ENCODE assay signal across 1 cellular context in genomic region chr17:55348749-55349354, GRCh38.
TF ChIP-seq lines count a peak whose summit lies in the region.

No MANE protein-coding gene starts in this region.

TF ChIP-seq in HepG2, 621 proteins besides CTCF, POLR2A, EP300 and RAD21 (continued from another document and continues in another):
- TF ChIP-seq, protein P1, sequence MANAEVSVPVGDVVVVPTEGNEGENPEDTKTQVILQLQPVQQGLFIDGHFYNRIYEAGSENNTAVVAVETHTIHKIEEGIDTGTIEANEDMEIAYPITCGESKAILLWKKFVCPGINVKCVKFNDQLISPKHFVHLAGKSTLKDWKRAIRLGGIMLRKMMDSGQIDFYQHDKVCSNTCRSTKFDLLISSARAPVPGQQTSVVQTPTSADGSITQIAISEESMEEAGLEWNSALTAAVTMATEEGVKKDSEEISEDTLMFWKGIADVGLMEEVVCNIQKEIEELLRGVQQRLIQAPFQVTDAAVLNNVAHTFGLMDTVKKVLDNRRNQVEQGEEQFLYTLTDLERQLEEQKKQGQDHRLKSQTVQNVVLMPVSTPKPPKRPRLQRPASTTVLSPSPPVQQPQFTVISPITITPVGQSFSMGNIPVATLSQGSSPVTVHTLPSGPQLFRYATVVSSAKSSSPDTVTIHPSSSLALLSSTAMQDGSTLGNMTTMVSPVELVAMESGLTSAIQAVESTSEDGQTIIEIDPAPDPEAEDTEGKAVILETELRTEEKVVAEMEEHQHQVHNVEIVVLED (CRISPR knock-in tag; IDR thresholded peaks at IDR 0.05; ENCODE audit: borderline replicate concordance), result no peak
- TF ChIP-seq ZNF777 (CRISPR knock-in tag; IDR thresholded peaks at IDR 0.05) (no peak), ZNF317 (CRISPR knock-in tag; IDR thresholded peaks at IDR 0.05) (0 out of 2 replicates have a peak, but pooled peaks have one; percentile 44), ATRX (CRISPR knock-in tag; IDR thresholded peaks at IDR 0.05; ENCODE audit: borderline replicate concordance) (no peak), ZNF33A (CRISPR knock-in tag; IDR thresholded peaks at IDR 0.05; ENCODE audit: borderline replicate concordance) (no peak), KAT7 (CRISPR knock-in tag; IDR thresholded peaks at IDR 0.05; ENCODE audit: borderline replicate concordance) (0 out of 2 replicates have a peak, but pooled peaks have one; percentile 62), ZEB1 (IDR thresholded peaks at IDR 0.05; ENCODE audit: insufficient replicate concordance, low read depth) (no peak), GTF2F1 (IDR thresholded peaks at IDR 0.05; ENCODE audit: low read length) (no peak), ZNF790 (CRISPR knock-in tag; IDR thresholded peaks at IDR 0.05; ENCODE audit: borderline replicate concordance) (0 out of 2 replicates have a peak, but pooled peaks have one; percentile 47), ZNF75D (CRISPR knock-in tag; IDR thresholded peaks at IDR 0.05; ENCODE audit: borderline replicate concordance) (no peak), ZNF430 (CRISPR knock-in tag; IDR thresholded peaks at IDR 0.05) (no peak; the same call in 1 of the 2 replicates), ZNF772 (CRISPR knock-in tag; IDR thresholded peaks at IDR 0.05) (no peak), NFE2L2 (IDR thresholded peaks at IDR 0.05; ENCODE audit: low read length) (no peak), ZZZ3 (CRISPR knock-in tag; IDR thresholded peaks at IDR 0.05; ENCODE audit: borderline replicate concordance) (no peak), ZSCAN25 (CRISPR knock-in tag; IDR thresholded peaks at IDR 0.05) (no peak), JDP2 (CRISPR knock-in tag; IDR thresholded peaks at IDR 0.05; ENCODE audit: borderline replicate concordance) (no peak), NR2C2 (CRISPR knock-in tag; IDR thresholded peaks at IDR 0.05; ENCODE audit: borderline replicate concordance) (no peak), CCAR2 (optimal IDR thresholded peaks at IDR 0.05; ENCODE audit: low read depth, low read length) (no peak), CCDC6 (CRISPR knock-in tag; IDR thresholded peaks at IDR 0.05) (no peak), ZSCAN5A (CRISPR knock-in tag; IDR thresholded peaks at IDR 0.05; ENCODE audit: borderline replicate concordance) (no peak), FIP1L1 (IDR thresholded peaks at IDR 0.05; ENCODE audit: borderline replicate concordance, insufficient read depth, low read depth, low read length) (no peak), MYC (CRISPR knock-in tag; IDR thresholded peaks at IDR 0.05; ENCODE audit: borderline replicate concordance) (no peak), POLR2G (IDR thresholded peaks at IDR 0.05; ENCODE audit: low read depth, low read length) (no peak), RXRB (CRISPR knock-in tag; IDR thresholded peaks at IDR 0.05; ENCODE audit: borderline replicate concordance) (peak; percentile 48; the same call in 1 of the 2 replicates), POLR2AphosphoS2 (IDR thresholded peaks at IDR 0.05; ENCODE audit: low read depth, low read length) (no peak), ZNF678 (CRISPR knock-in tag; IDR thresholded peaks at IDR 0.05) (no peak), RAD51 (IDR thresholded peaks at IDR 0.05; ENCODE audit: borderline replicate concordance) (no peak), ZNF646 (CRISPR knock-in tag; IDR thresholded peaks at IDR 0.05) (no peak), ZKSCAN5 (CRISPR knock-in tag; IDR thresholded peaks at IDR 0.05) (no peak), RCOR2 (CRISPR knock-in tag; IDR thresholded peaks at IDR 0.05) (peak; percentile 38; the same call in 1 of the 2 replicates), ZNF720 (CRISPR knock-in tag; IDR thresholded peaks at IDR 0.05) (no peak), ZNF121 (CRISPR knock-in tag; IDR thresholded peaks at IDR 0.05) (no peak), RNF2 (conservative IDR thresholded peaks at IDR 0.05; ENCODE audit: low read depth) (no peak), ZNF17 (CRISPR knock-in tag; IDR thresholded peaks at IDR 0.05) (no peak), SP5 (CRISPR knock-in tag; IDR thresholded peaks at IDR 0.05; ENCODE audit: borderline replicate concordance, low read depth) (no peak), EEA1 (CRISPR knock-in tag; IDR thresholded peaks at IDR 0.05; ENCODE audit: borderline replicate concordance) (no peak), U2AF2 (IDR thresholded peaks at IDR 0.05; ENCODE audit: low read depth, low read length) (no peak), ZNF264 (CRISPR knock-in tag; IDR thresholded peaks at IDR 0.05) (0 out of 2 replicates have a peak, but pooled peaks have one; percentile 39), CBFB (CRISPR knock-in tag; IDR thresholded peaks at IDR 0.05) (no peak), MEIS2 (CRISPR knock-in tag; IDR thresholded peaks at IDR 0.05) (no peak), TEAD3 (CRISPR knock-in tag; optimal IDR thresholded peaks at IDR 0.05; ENCODE audit: borderline replicate concordance) (peak; percentile 66), ZKSCAN8 (CRISPR knock-in tag; IDR thresholded peaks at IDR 0.05; ENCODE audit: borderline replicate concordance) (no peak), HOXA9 (CRISPR knock-in tag; IDR thresholded peaks at IDR 0.05; ENCODE audit: borderline replicate concordance) (no peak), ZNF24 (IDR thresholded peaks at IDR 0.05) (0 out of 2 replicates have a peak, but pooled peaks have one; percentile 36), HOXA7 (CRISPR knock-in tag; IDR thresholded peaks at IDR 0.05) (no peak), CHCHD3 (CRISPR knock-in tag; IDR thresholded peaks at IDR 0.05) (no peak), ZFP36L1 (CRISPR knock-in tag; IDR thresholded peaks at IDR 0.05) (no peak)
- TF ChIP-seq, protein P2, sequence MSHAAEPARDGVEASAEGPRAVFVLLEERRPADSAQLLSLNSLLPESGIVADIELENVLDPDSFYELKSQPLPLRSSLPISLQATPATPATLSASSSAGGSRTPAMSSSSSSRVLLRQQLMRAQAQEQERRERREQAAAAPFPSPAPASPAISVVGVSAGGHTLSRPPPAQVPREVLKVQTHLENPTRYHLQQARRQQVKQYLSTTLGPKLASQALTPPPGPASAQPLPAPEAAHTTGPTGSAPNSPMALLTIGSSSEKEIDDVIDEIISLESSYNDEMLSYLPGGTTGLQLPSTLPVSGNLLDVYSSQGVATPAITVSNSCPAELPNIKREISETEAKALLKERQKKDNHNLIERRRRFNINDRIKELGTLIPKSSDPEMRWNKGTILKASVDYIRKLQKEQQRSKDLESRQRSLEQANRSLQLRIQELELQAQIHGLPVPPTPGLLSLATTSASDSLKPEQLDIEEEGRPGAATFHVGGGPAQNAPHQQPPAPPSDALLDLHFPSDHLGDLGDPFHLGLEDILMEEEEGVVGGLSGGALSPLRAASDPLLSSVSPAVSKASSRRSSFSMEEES (CRISPR knock-in tag; IDR thresholded peaks at IDR 0.05), result no peak
- TF ChIP-seq, protein P3, sequence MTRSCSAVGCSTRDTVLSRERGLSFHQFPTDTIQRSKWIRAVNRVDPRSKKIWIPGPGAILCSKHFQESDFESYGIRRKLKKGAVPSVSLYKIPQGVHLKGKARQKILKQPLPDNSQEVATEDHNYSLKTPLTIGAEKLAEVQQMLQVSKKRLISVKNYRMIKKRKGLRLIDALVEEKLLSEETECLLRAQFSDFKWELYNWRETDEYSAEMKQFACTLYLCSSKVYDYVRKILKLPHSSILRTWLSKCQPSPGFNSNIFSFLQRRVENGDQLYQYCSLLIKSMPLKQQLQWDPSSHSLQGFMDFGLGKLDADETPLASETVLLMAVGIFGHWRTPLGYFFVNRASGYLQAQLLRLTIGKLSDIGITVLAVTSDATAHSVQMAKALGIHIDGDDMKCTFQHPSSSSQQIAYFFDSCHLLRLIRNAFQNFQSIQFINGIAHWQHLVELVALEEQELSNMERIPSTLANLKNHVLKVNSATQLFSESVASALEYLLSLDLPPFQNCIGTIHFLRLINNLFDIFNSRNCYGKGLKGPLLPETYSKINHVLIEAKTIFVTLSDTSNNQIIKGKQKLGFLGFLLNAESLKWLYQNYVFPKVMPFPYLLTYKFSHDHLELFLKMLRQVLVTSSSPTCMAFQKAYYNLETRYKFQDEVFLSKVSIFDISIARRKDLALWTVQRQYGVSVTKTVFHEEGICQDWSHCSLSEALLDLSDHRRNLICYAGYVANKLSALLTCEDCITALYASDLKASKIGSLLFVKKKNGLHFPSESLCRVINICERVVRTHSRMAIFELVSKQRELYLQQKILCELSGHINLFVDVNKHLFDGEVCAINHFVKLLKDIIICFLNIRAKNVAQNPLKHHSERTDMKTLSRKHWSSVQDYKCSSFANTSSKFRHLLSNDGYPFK (CRISPR knock-in tag; IDR thresholded peaks at IDR 0.05; ENCODE audit: borderline replicate concordance), result no peak
- TF ChIP-seq, protein P4, sequence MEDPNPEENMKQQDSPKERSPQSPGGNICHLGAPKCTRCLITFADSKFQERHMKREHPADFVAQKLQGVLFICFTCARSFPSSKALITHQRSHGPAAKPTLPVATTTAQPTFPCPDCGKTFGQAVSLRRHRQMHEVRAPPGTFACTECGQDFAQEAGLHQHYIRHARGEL (CRISPR knock-in tag; IDR thresholded peaks at IDR 0.05), result no peak
- TF ChIP-seq, protein P5, sequence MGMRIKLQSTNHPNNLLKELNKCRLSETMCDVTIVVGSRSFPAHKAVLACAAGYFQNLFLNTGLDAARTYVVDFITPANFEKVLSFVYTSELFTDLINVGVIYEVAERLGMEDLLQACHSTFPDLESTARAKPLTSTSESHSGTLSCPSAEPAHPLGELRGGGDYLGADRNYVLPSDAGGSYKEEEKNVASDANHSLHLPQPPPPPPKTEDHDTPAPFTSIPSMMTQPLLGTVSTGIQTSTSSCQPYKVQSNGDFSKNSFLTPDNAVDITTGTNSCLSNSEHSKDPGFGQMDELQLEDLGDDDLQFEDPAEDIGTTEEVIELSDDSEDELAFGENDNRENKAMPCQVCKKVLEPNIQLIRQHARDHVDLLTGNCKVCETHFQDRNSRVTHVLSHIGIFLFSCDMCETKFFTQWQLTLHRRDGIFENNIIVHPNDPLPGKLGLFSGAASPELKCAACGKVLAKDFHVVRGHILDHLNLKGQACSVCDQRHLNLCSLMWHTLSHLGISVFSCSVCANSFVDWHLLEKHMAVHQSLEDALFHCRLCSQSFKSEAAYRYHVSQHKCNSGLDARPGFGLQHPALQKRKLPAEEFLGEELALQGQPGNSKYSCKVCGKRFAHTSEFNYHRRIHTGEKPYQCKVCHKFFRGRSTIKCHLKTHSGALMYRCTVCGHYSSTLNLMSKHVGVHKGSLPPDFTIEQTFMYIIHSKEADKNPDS (CRISPR knock-in tag; IDR thresholded peaks at IDR 0.05), result no peak
- TF ChIP-seq, protein P6, sequence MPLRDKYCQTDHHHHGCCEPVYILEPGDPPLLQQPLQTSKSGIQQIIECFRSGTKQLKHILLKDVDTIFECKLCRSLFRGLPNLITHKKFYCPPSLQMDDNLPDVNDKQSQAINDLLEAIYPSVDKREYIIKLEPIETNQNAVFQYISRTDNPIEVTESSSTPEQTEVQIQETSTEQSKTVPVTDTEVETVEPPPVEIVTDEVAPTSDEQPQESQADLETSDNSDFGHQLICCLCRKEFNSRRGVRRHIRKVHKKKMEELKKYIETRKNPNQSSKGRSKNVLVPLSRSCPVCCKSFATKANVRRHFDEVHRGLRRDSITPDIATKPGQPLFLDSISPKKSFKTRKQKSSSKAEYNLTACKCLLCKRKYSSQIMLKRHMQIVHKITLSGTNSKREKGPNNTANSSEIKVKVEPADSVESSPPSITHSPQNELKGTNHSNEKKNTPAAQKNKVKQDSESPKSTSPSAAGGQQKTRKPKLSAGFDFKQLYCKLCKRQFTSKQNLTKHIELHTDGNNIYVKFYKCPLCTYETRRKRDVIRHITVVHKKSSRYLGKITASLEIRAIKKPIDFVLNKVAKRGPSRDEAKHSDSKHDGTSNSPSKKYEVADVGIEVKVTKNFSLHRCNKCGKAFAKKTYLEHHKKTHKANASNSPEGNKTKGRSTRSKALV (CRISPR knock-in tag; IDR thresholded peaks at IDR 0.05), result no peak
